ENCODE assay signal across 21 cellular contexts in the genomic region with DNA sequence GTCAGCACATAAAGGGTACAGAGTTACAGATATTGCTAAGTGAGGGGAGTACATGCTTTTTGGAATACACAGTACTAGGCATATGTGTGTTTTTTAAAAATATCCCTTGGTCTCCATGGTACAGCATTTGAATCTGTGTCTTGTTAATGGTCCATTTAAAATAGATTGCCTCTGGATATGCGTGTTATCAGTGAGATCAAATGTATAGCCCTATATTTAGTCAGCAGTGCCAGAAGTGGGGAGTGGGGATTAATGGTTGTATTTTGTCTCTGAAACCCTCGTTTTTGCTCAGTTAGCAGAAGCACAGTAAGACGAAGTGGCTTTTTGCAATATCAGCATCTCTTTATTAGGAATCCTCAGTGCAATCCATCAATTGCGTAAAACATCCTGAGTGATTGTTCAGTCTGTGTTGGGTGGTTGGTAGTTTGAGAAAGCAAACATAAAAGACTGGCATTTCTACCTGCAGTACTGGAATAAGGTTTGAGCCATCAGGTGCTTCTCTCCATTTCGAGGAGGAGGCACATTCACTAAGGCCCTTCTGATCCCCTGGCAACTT.
"Had no signal": no experiment of that assay in that cellular context is flagged by ENCODE, and none has a peak within 500 bp of the region (broad histone marks: within the 10 kb centered on the region; RNA-seq: fewer than 3 reads in every experiment).

No MANE protein-coding gene starts in this region.

- FAIRE-seq: RCC 7860 had no signal

- H3K4me3 ChIP-seq: adrenal gland had no signal

- H3K27ac ChIP-seq: adrenal gland had no signal

- H3K9me3 ChIP-seq: adrenal gland had no signal

- ATAC-seq: activated CD8-positive, alpha-beta T cell treated with anti-CD3 and anti-CD28 coated beads, Interleukin-2, amount 10 ng/mL, durations not matched to agents 7 days and 5 days; WTC11 had no signal

- H3K27me3 ChIP-seq: adrenal gland had no signal

- DNase-seq: activated CD4-positive, alpha-beta T cell treated with anti-CD3 and anti-CD28 coated beads for 48 hours; activated CD4-positive, alpha-beta T cell treated with anti-CD3 and anti-CD28 coated beads, Interleukin-2, amount 50 U/mL, for 4 hours; activated CD4-positive, CD25-positive, alpha-beta regulatory T cell treated with anti-CD3 and anti-CD28 coated beads, Interleukin-2, amount 50 U/mL, for 72 hours; activated CD8-positive, alpha-beta memory T cell treated with anti-CD3 and anti-CD28 coated beads, Interleukin-2, amount 50 U/mL, for 48 hours; activated CD8-positive, alpha-beta T cell treated with anti-CD3 and anti-CD28 coated beads, Interleukin-2, amount 10 ng/mL, durations not matched to agents 7 days and 5 days; activated naive CD4-positive, alpha-beta T cell treated with anti-CD3 and anti-CD28 coated beads, Interleukin-2, amount 50 U/mL, for 16 hours; activated naive CD8-positive, alpha-beta T cell treated with anti-CD3 and anti-CD28 coated beads, Interleukin-2, amount 10 ng/mL, durations not matched to agents 7 days and 5 days; activated T-cell treated with anti-CD3 and anti-CD28 coated beads, Interleukin-2, amount 50 U/mL, for 1 hour; adrenal gland; anterior cingulate cortex; Kasumi-1; NCI-H1105 treated with DMSO at 0.1 percent for 48 hours; NCI-H1436 treated with DMSO at 0.1 percent for 48 hours; NCI-H187; NCI-H2081; NCI-H510A treated with DMSO at 0.1 percent for 48 hours; NCI-H69; SIG-M5; T-helper 9 cell had no signal
